1 cellular context compared by ENCODE assay signal in genomic region chr3:48039487-48040190, GRCh38.
TF ChIP-seq lines count a peak whose summit lies in the region.

No MANE protein-coding gene starts in this region.

TF ChIP-seq in IMR-90, 13 proteins besides CTCF, POLR2A, EP300 and RAD21 (continued from another document):
- 0 out of 2 replicates have a peak, but pooled peaks have one; percentile 8 for TF ChIP-seq SMC3 (IDR thresholded peaks at IDR 0.05; ENCODE audit: low read depth, low read length)
